8 cellular contexts compared by ENCODE assay signal in genomic region chr17:81733507-81734404, GRCh38. TPM values are rescaled to one million over a fixed set of nuclear protein-coding genes. Genes with fewer than 3 reads are reported as not detected.
DNase-seq lines count a peak whose midpoint lies in the region; ATAC-seq and TF ChIP-seq lines count a peak whose summit lies in the region.

No MANE protein-coding gene starts in this region.

- intact Hi-C loops in Right ventricle myocardium inferior (cut with DNase I), result no loop called here
- intact Hi-C loops in posterior vena cava (cut with DNase I), result no loop called here

- peak; percentile 95 for ATAC-seq in SK-N-SH treated with all-trans-retinoic acid at 6 μM for 48 hours
- peak; percentile 91 for ATAC-seq in Right ventricle myocardium inferior
- ATAC-seq in HG03354 (IDR thresholded peaks at IDR 0.05; ENCODE audit: poor library complexity, severe bottlenecking, unreplicated experiment), result no peak
- no peak for ATAC-seq in GM21529 (IDR thresholded peaks at IDR 0.05; ENCODE audit: unreplicated experiment)

- peaks cover 3% of the 10 kb centered on the region for H3K4me1 Mint-ChIP-seq in activated naive CD8-positive, alpha-beta T cell treated with anti-CD3 and anti-CD28 coated beads for 36 hours

- H3K4me3 ChIP-seq in GM12875 (ENCODE audit: low read depth, low read length), result no peak overlapping the region

- peak; percentile 95 for TF ChIP-seq CTCF in GM12875 (IDR thresholded peaks at IDR 0.05; ENCODE audit: borderline replicate concordance, insufficient read depth, low read depth, low read length)

- no peaks in the 10 kb centered on the region for H3K36me3 Mint-ChIP-seq in activated naive CD8-positive, alpha-beta T cell treated with anti-CD3 and anti-CD28 coated beads for 36 hours

- peaks cover 38% of the 10 kb centered on the region for H3K27me3 Mint-ChIP-seq in activated naive CD8-positive, alpha-beta T cell treated with anti-CD3 and anti-CD28 coated beads for 36 hours

- DNase-seq in NCI-H1092 treated with DMSO at 0.1 percent for 48 hours (lab: John Stamatoyannopoulos, UW), result peak; percentile 61
- DNase-seq in activated naive CD8-positive, alpha-beta T cell treated with anti-CD3 and anti-CD28 coated beads for 36 hours, result peak; percentile 75
- DNase-seq in Right ventricle myocardium inferior (ENCODE audit: missing footprints), result peak; percentile 93
- peak; percentile 94 for DNase-seq in posterior vena cava (ENCODE audit: low spot score)

- no peak overlapping the region for H3K27ac Mint-ChIP-seq in activated naive CD8-positive, alpha-beta T cell treated with anti-CD3 and anti-CD28 coated beads for 36 hours

- no peaks in the 10 kb centered on the region for H3K9me3 Mint-ChIP-seq in activated naive CD8-positive, alpha-beta T cell treated with anti-CD3 and anti-CD28 coated beads for 36 hours

- H3K4me3 Mint-ChIP-seq in activated naive CD8-positive, alpha-beta T cell treated with anti-CD3 and anti-CD28 coated beads for 36 hours, result no peak overlapping the region

TF ChIP-seq in SK-N-SH treated with all-trans-retinoic acid at 6 μM for 48 hours, 23 proteins besides CTCF, POLR2A, EP300 and RAD21:
- TF ChIP-seq CSDC2 (CRISPR knock-in tag; IDR thresholded peaks at IDR 0.05), result no peak
- TF ChIP-seq ZFP30 (CRISPR knock-in tag; IDR thresholded peaks at IDR 0.05), result no peak
- no peak for TF ChIP-seq CREB5 (CRISPR knock-in tag; IDR thresholded peaks at IDR 0.05; ENCODE audit: low read depth)
- no peak for TF ChIP-seq ISL1 (CRISPR knock-in tag; IDR thresholded peaks at IDR 0.05)
- no peak for TF ChIP-seq GLIS3 (CRISPR knock-in tag; IDR thresholded peaks at IDR 0.05)
- TF ChIP-seq ZNF565 (CRISPR knock-in tag; conservative IDR thresholded peaks at IDR 0.05; ENCODE audit: low read depth), result no peak
- no peak for TF ChIP-seq ZC3H10 (CRISPR knock-in tag; IDR thresholded peaks at IDR 0.05)
- TF ChIP-seq ZNF8 (CRISPR knock-in tag; IDR thresholded peaks at IDR 0.05), result no peak
- TF ChIP-seq RARB (CRISPR knock-in tag; IDR thresholded peaks at IDR 0.05), result no peak
- TF ChIP-seq CSRNP3 (CRISPR knock-in tag; IDR thresholded peaks at IDR 0.05), result no peak
- TF ChIP-seq OSR1 (CRISPR knock-in tag; IDR thresholded peaks at IDR 0.05), result no peak
- TF ChIP-seq SNAI2 (CRISPR knock-in tag; IDR thresholded peaks at IDR 0.05), result no peak
- TF ChIP-seq PPARA (CRISPR knock-in tag; IDR thresholded peaks at IDR 0.05; ENCODE audit: borderline replicate concordance), result no peak
- no peak for TF ChIP-seq PATZ1 (CRISPR knock-in tag; IDR thresholded peaks at IDR 0.05; ENCODE audit: borderline replicate concordance)
- TF ChIP-seq TOX (CRISPR knock-in tag; IDR thresholded peaks at IDR 0.05; ENCODE audit: borderline replicate concordance), result no peak

RNA-seq across cellular contexts. Expression of gene SLC25A10, which starts 21.7 kb away (rescaled TPM):
- 10 to 100 TPM; 41.0 to 43.4 TPM for total RNA-seq in activated naive CD8-positive, alpha-beta T cell treated with anti-CD3 and anti-CD28 coated beads for 36 hours
- total RNA-seq in Right ventricle myocardium inferior (7.4 TPM), posterior vena cava (1 to 10 TPM; 1.9 to 2.3 TPM)

RNA-seq across cellular contexts. Expression of gene MRPL12, which starts 30.6 kb away (rescaled TPM):
- total RNA-seq in activated naive CD8-positive, alpha-beta T cell treated with anti-CD3 and anti-CD28 coated beads for 36 hours, result 100 to 1,000 TPM; 211 to 227 TPM
- total RNA-seq in Right ventricle myocardium inferior, result 177 TPM
- total RNA-seq in posterior vena cava, result 10 to 100 TPM; 31.8 to 36.8 TPM

RNA-seq across cellular contexts. Expression of gene HGS, which starts 49.9 kb away (rescaled TPM):
- 100 to 1,000 TPM in 1 of 2 experiments, 10 to 100 TPM in 1; 99.3 to 107 TPM for total RNA-seq in activated naive CD8-positive, alpha-beta T cell treated with anti-CD3 and anti-CD28 coated beads for 36 hours
- total RNA-seq in Right ventricle myocardium inferior (36.6 TPM), posterior vena cava (10 to 100 TPM; 81.6 to 90.7 TPM)

RNA-seq across cellular contexts. Expression of gene ARL16, which starts 50.2 kb away (rescaled TPM):
- 10 to 100 TPM; 17.9 to 19.2 TPM for total RNA-seq in activated naive CD8-positive, alpha-beta T cell treated with anti-CD3 and anti-CD28 coated beads for 36 hours
- total RNA-seq in Right ventricle myocardium inferior (11.9 TPM), posterior vena cava (10 to 100 TPM; 20.0 to 26.7 TPM)

Comparison
In these comparisons a context has a peak if more than half of its experiments do, and no peak if none do; other contexts are left out.
1. ATAC-seq: peak in SK-N-SH treated with all-trans-retinoic acid at 6 μM for 48 hours (single experiment) and Right ventricle myocardium inferior (single experiment); none in HG03354 (single experiment) and GM21529 (single experiment).
2. Peak in every context shown above with its lines, with median percentiles within 50 percentile points of each other: DNase-seq.